In the genomic region with DNA sequence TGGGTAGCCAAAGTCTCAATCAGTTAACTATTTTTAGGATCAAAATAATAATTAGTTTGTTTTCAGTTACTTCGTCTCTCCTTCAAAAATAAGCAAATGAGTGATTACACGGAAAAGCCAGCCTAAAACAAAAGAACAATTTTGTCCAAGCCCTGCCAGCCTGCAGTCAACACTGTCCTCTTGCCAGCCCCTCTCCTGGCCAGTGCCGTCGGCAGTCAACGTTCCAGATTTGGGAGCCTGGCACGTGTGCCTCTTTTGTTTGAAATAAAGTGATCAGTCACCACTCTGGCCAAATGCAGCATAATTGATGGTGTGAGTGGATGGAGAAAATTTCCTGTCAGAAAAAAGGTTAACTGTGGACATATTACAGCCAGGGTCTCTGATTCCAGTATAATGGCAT, we compare ENCODE assay signal across 25 cellular contexts.
"Had no signal": no experiment of that assay in that cellular context is flagged by ENCODE, and none has a peak within 500 bp of the region (broad histone marks: within the 10 kb centered on the region; RNA-seq: fewer than 3 reads in every experiment).

No MANE protein-coding gene starts in this region.

- H3K36me3 ChIP-seq: colonic mucosa, esophagus muscularis mucosa, esophagus squamous epithelium, gastrocnemius medialis, gastroesophageal sphincter, heart left ventricle, heart right ventricle had no signal

- H3K27ac ChIP-seq: colonic mucosa, coronary artery, dorsolateral prefrontal cortex, epithelial cell of prostate, esophagus muscularis mucosa, esophagus squamous epithelium, foreskin keratinocyte, gastrocnemius medialis, gastroesophageal sphincter, heart left ventricle, heart right ventricle had no signal

- H3K9me3 ChIP-seq: colonic mucosa, esophagus muscularis mucosa, esophagus squamous epithelium, gastrocnemius medialis, gastroesophageal sphincter, heart left ventricle had no signal

- H3K9me3 Mint-ChIP-seq: dendritic cell treated with granulocyte-macrophage colony-stimulating factor and Interleukin-4, amounts not matched to agents 40 ng/mL and 50 ng/mL, for 4 days; effector memory CD8-positive, alpha-beta T cell had no signal

- H3K4me3 ChIP-seq: colonic mucosa, coronary artery, dorsolateral prefrontal cortex, esophagus muscularis mucosa, esophagus squamous epithelium, gastrocnemius medialis, gastroesophageal sphincter, heart left ventricle, heart right ventricle had no signal

- H3K27me3 Mint-ChIP-seq: dendritic cell treated with granulocyte-macrophage colony-stimulating factor and Interleukin-4, amounts not matched to agents 40 ng/mL and 50 ng/mL, for 4 days had no signal

- H3K4me1 ChIP-seq: colonic mucosa, esophagus muscularis mucosa, esophagus squamous epithelium, foreskin keratinocyte, gastrocnemius medialis, gastroesophageal sphincter, heart left ventricle had no signal

- DNase-seq: colonic mucosa; cortex of kidney; dermis blood vessel endothelial cell; dorsolateral prefrontal cortex; effector CD4-positive, alpha-beta T cell; effector CD8-positive, alpha-beta T cell; effector memory CD4-positive, alpha-beta T cell; effector memory CD8-positive, alpha-beta T cell; endodermal cell; erythroblast; esophagus squamous epithelium; foreskin fibroblast; foreskin keratinocyte; foreskin melanocyte; gastrocnemius medialis; glutamatergic neuron; head of caudate nucleus; heart left ventricle had no signal

- H3K27me3 ChIP-seq: colonic mucosa, esophagus muscularis mucosa, esophagus squamous epithelium, foreskin keratinocyte, gastrocnemius medialis, gastroesophageal sphincter, heart left ventricle had no signal

- ATAC-seq: effector memory CD8-positive, alpha-beta T cell; esophagus mucosa; foreskin keratinocyte; gastrocnemius medialis; gastroesophageal sphincter; heart right ventricle had no signal

- H3K4me3 Mint-ChIP-seq: dendritic cell treated with granulocyte-macrophage colony-stimulating factor and Interleukin-4, amounts not matched to agents 40 ng/mL and 50 ng/mL, for 4 days; effector memory CD8-positive, alpha-beta T cell; endodermal cell had no signal

- H3K27ac Mint-ChIP-seq: dendritic cell treated with granulocyte-macrophage colony-stimulating factor and Interleukin-4, amounts not matched to agents 40 ng/mL and 50 ng/mL, for 4 days; effector memory CD8-positive, alpha-beta T cell; endodermal cell had no signal
